In the genomic region with DNA sequence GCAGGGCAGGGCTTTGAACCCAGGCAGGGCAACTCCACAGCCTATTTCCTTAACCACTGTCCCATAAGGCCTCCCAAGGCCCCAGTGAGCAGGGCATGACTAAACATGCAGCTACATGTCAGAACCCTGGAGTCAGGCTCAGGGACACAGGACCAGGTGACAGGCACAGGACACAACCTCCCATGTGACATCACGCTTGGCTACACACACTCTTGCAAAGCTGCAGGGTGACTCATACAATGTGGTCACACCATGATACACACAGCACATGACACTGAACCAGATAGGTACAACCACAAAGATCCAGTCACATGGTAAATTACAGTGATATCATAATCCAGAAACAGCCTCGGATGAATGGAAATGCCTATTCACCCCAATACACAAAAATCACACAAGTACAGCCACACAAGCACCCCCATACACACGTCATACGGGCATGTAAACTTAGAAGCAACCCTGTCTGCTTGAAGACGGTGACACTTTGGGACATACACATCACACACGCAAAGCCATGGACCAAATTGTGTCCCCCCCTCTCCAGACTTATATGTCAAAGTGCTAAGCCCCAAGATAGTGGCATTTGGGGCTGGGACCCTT, we compare ENCODE assay signal across 8 cellular contexts. TPM values are rescaled to one million over a fixed set of nuclear protein-coding genes. Genes with fewer than 3 reads are reported as not detected.
DNase-seq lines count a peak whose midpoint lies in the region; ATAC-seq and TF ChIP-seq lines count a peak whose summit lies in the region.

No MANE protein-coding gene starts in this region.

- H3F3A ChIP-seq in MM.1S (ENCODE audit: insufficient read depth, low read length), result no peaks in the 10 kb centered on the region

- H2AFZ ChIP-seq in MM.1S (ENCODE audit: low read length), result no peak overlapping the region

- H3K9me3 ChIP-seq in MM.1S (replicated peaks; ENCODE audit: insufficient read depth, low read length), result no peaks in the 10 kb centered on the region

- ATAC-seq in GM19023 (IDR thresholded peaks at IDR 0.05; ENCODE audit: unreplicated experiment) (peak; percentile 88), HG03045 (IDR thresholded peaks at IDR 0.05; ENCODE audit: unreplicated experiment) (peak; percentile 82), omental fat pad (ENCODE audit: low FRiP score) (no peak)

- H3K27me3 ChIP-seq in MM.1S (replicated peaks; ENCODE audit: insufficient read depth, low read length), result peaks cover 34% of the 10 kb centered on the region

- DNase-seq in DMS53 treated with DMSO at 0.1 percent for 48 hours (lab: John Stamatoyannopoulos, UW; ENCODE audit: unreplicated experiment), result peak; percentile 90
- peak; percentile 53 for DNase-seq in NCI-H774 (lab: John Stamatoyannopoulos, UW)
- peak; percentile 60 for DNase-seq in germinal center (ENCODE audit: low spot score)
- no peak for DNase-seq in MM.1S
- DNase-seq in omental fat pad (ENCODE audit: low spot score), result no peak
- DNase-seq in GOT3 (lab: John Stamatoyannopoulos, UW), result no peak

- no peak overlapping the region for H3K4me2 ChIP-seq in MM.1S (ENCODE audit: low read depth, low read length)

- no peak for TF ChIP-seq CTCF in MM.1S (IDR thresholded peaks at IDR 0.05; ENCODE audit: low read length)
- no peak for TF ChIP-seq CTCF in omental fat pad (IDR thresholded peaks at IDR 0.05)

- H3K4me3 ChIP-seq in MM.1S (ENCODE audit: low read length), result no peak overlapping the region

- H3K79me2 ChIP-seq in MM.1S (ENCODE audit: low read length), result no peaks in the 10 kb centered on the region

- H3K27ac ChIP-seq in MM.1S (ENCODE audit: low read length), result no peak overlapping the region

- H4K20me1 ChIP-seq in MM.1S (ENCODE audit: insufficient read depth, low read length), result no peaks in the 10 kb centered on the region

- H3K36me3 ChIP-seq in MM.1S (replicated peaks; ENCODE audit: insufficient read depth, low read length), result no peaks in the 10 kb centered on the region

- H3K9me2 ChIP-seq in MM.1S (replicated peaks; ENCODE audit: insufficient read depth, low read length), result no peaks in the 10 kb centered on the region

- H3K4me1 ChIP-seq in MM.1S (ENCODE audit: low read length), result no peaks in the 10 kb centered on the region

- no peak overlapping the region for H3K9ac ChIP-seq in MM.1S (ENCODE audit: low read length)

RNA-seq across cellular contexts. Expression of gene KLK4, which starts 14.5 kb away (rescaled TPM):
- not detected for total RNA-seq in omental fat pad

RNA-seq across cellular contexts. Expression of gene KLK2, which starts 23.5 kb away (rescaled TPM):
- not detected for total RNA-seq in omental fat pad

RNA-seq across cellular contexts. Expression of gene KLK3, which starts 42.0 kb away (rescaled TPM):
- not detected for total RNA-seq in omental fat pad

RNA-seq across cellular contexts. Expression of gene KLK5, which starts 56.1 kb away (rescaled TPM):
- 10 to 100 TPM in 1 of 4 donors, 1 to 10 TPM in 2, not detected in 1; 3.3 to 12.2 (median 9.7) TPM for total RNA-seq in omental fat pad

Comparison
In these comparisons a context has a peak if more than half of its experiments do, and no peak if none do; other contexts are left out.
1. DNase-seq: peak in DMS53 treated with DMSO at 0.1 percent for 48 hours (single experiment), NCI-H774 (single experiment) and germinal center (single experiment); none in MM.1S (single experiment), omental fat pad (single experiment) and GOT3 (single experiment).